1 cellular context compared by ENCODE assay signal in genomic region chr16:89171216-89172170, GRCh38.
A peak's percentile ranks its signal among the peaks of the same experiment; 100 is the strongest.
TF ChIP-seq lines count a peak whose summit lies in the region.

CDH15 (plus strand) TSS chr16:89171748; CDS start chr16:89171832, 84 bp downstream.

TF ChIP-seq in GM12878, 131 proteins besides CTCF, POLR2A, EP300 and RAD21 (continued from another document):
- TF ChIP-seq PBX3 (IDR thresholded peaks at IDR 0.05; ENCODE audit: insufficient replicate concordance, low read depth, low read length) (peak; percentile 94), SP1 (IDR thresholded peaks at IDR 0.05; ENCODE audit: low read depth, low read length) (peak; percentile 81), HDGF (IDR thresholded peaks at IDR 0.05) (no peak), EGR1 (IDR thresholded peaks at IDR 0.05; ENCODE audit: borderline replicate concordance in 1 of 2, low read depth in 2 of 2, low read length in 2 of 2) (peak in 1 of 2 experiments; percentile 72; a peak in 2 of 3 replicates), NFYA (IDR thresholded peaks at IDR 0.05; ENCODE audit: borderline replicate concordance, low read depth, low read length) (no peak)
